In the genomic region with DNA sequence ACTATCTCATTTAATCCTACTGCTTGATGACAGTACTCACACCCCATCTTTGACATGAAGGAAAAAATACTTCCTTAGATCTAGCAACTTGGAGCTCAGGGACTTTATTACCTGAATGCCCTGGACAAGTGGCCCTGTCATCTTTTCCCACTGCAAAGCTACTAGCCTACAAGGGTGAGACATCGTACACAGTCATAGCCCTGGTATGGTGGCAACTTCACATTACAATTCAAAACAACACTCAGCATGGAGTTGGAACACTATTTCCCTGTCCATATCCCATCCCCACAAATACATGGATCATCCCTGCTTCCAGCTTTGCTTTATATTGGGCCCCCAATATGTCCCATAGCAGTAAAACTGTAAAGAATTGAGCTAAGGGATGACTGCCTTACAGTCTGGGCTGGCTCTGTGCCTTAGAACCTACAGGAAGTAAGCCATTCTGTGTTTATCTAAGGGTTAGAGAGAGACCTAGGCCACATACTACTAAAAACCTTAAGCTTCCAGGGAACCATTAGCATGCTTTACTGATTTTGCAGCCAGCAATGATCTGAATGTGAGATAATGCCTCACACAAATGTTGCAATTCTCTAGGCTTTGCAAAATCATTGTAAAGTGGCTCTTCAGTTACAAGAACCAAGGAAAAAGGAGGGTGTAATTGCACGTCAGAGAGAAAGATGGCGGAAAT, we compare ENCODE assay signal across 13 cellular contexts. TPM values are rescaled to one million over a fixed set of nuclear protein-coding genes. Genes with fewer than 3 reads are reported as not detected.
DNase-seq lines count a peak whose midpoint lies in the region; ATAC-seq and TF ChIP-seq lines count a peak whose summit lies in the region.
"Had no signal": no experiment of that assay in that cellular context is flagged by ENCODE, and none has a peak within 500 bp of the region (broad histone marks: within the 10 kb centered on the region; RNA-seq: fewer than 3 reads in every experiment).

No MANE protein-coding gene starts in this region.

- peak overlapping the region; percentile 22 for H3K4me3 ChIP-seq in CD4-positive, CD25-positive, alpha-beta regulatory T cell (ENCODE audit: low read depth, low read length)
- H3K4me3 ChIP-seq in HEK293 (ENCODE audit: low read depth, low read length) (no peak overlapping the region), astrocyte of the spinal cord (ENCODE audit: low read depth, low read length) (no peak overlapping the region), mesenchymal stem cell (ENCODE audit: insufficient read depth in 1 of 2, low read depth in 1 of 2, low read length in 2 of 2) (no peak overlapping the region)
- H3K4me3 ChIP-seq: psoas muscle had no signal

- H3K9me3 ChIP-seq in CD4-positive, CD25-positive, alpha-beta regulatory T cell (ENCODE audit: control insufficient read depth in 2 of 2, low read length in 2 of 2) = no peaks in the 10 kb centered on the region
- H3K9me3 ChIP-seq in HEK293 (ENCODE audit: control insufficient read depth, insufficient read depth, low read depth, low read length) = no peaks in the 10 kb centered on the region
- H3K9me3 ChIP-seq in mesenchymal stem cell (ENCODE audit: control insufficient read depth, low read length) = no peaks in the 10 kb centered on the region
- H3K9me3 ChIP-seq: psoas muscle had no signal

- H2BK120ac ChIP-seq in mesenchymal stem cell (ENCODE audit: low read depth, low read length) = no peak overlapping the region

- peaks cover 2% of the 10 kb centered on the region for H3K79me1 ChIP-seq in mesenchymal stem cell (replicated peaks; ENCODE audit: low read length, poor library complexity, severe bottlenecking)

- no peaks in the 10 kb centered on the region for H3K27me3 ChIP-seq in CD4-positive, CD25-positive, alpha-beta regulatory T cell (ENCODE audit: control insufficient read depth, insufficient read depth, low read length)
- H3K27me3 ChIP-seq in mesenchymal stem cell (ENCODE audit: control insufficient read depth in 1 of 2, insufficient read depth in 1 of 2, low read length in 2 of 2) = no peaks in the 10 kb centered on the region

- CTCF ChIA-PET in HEK293 (lab: Yijun Ruan, JAX) = interaction anchor here (0.7 to 2.6 kb wide), 4 partner anchors 34 to 300 kb away, joined by 3 to 19 read pairs (median 4); no protein-coding TSS in a partner anchor

- peak overlapping the region; percentile 81 to 96 (median 95) for H3K27ac Mint-ChIP-seq in CD4-positive, CD25-positive, alpha-beta regulatory T cell
- H3K27ac Mint-ChIP-seq: brain had no signal

- no peak overlapping the region for H2BK15ac ChIP-seq in mesenchymal stem cell (ENCODE audit: low read depth, poor library complexity, severe bottlenecking)

- in situ Hi-C loops in astrocyte of the spinal cord (cut with HindIII; ENCODE audit: low sequenced_read_pairs) = no loop called here

- peak overlapping the region in 1 of 2 experiments; percentile 71 for H3K4ac ChIP-seq in mesenchymal stem cell (ENCODE audit: low read depth in 1 of 2, low read length in 2 of 2)

- H3K36me3 Mint-ChIP-seq in CD4-positive, CD25-positive, alpha-beta regulatory T cell = peaks cover 48% of the 10 kb centered on the region

- peak overlapping the region; percentile 67 for H4K8ac ChIP-seq in mesenchymal stem cell (ENCODE audit: low read length)

- peak overlapping the region in 3 of 4 donors; percentile 12 to 47 (median 38) for H3K4me3 Mint-ChIP-seq in CD4-positive, CD25-positive, alpha-beta regulatory T cell
- H3K4me3 Mint-ChIP-seq: brain had no signal

- 66% methylated on average over 3 of the region's 3 CpGs for whole genome bisulfite sequencing in mesenchymal stem cell

- H3K14ac ChIP-seq in mesenchymal stem cell (ENCODE audit: low read length in 2 of 2) = peak overlapping the region in 1 of 2 experiments; percentile 31

- H2AK5ac ChIP-seq in mesenchymal stem cell (ENCODE audit: low read length, severe bottlenecking) = no peak overlapping the region

- H3K4me1 ChIP-seq in CD4-positive, CD25-positive, alpha-beta regulatory T cell (ENCODE audit: control insufficient read depth, insufficient read depth, low read length, poor library complexity, severe bottlenecking) = peaks cover 11% of the 10 kb centered on the region
- no peaks in the 10 kb centered on the region for H3K4me1 ChIP-seq in HEK293 (ENCODE audit: control insufficient read depth, insufficient read depth, low read length)
- peaks cover 3% of the 10 kb centered on the region for H3K4me1 ChIP-seq in mesenchymal stem cell (ENCODE audit: control insufficient read depth, insufficient read depth, low read depth, low read length)

- no peak overlapping the region for H3K23ac ChIP-seq in mesenchymal stem cell (ENCODE audit: low read length in 2 of 2)

- peak overlapping the region; percentile 54 to 93 for H3K18ac ChIP-seq in mesenchymal stem cell (ENCODE audit: low read depth in 1 of 2, low read length in 2 of 2)

- peaks cover 14 to 62% (median 43%) of the 10 kb centered on the region in 4 donors for H3K4me1 Mint-ChIP-seq in CD4-positive, CD25-positive, alpha-beta regulatory T cell
- H3K4me1 Mint-ChIP-seq: brain had no signal

- H3K36me3 ChIP-seq in CD4-positive, CD25-positive, alpha-beta regulatory T cell (ENCODE audit: control insufficient read depth, insufficient read depth, low read length) = peaks cover 43% of the 10 kb centered on the region
- peaks cover 4 to 12% of the 10 kb centered on the region in 2 experiments; a peak in 2 of 3 replicates for H3K36me3 ChIP-seq in HEK293 (ENCODE audit: control insufficient read depth in 2 of 2, insufficient read depth in 1 of 2, low read length in 2 of 2)
- H3K36me3 ChIP-seq in mesenchymal stem cell (ENCODE audit: control insufficient read depth in 1 of 2, insufficient read depth in 2 of 2, low read depth in 1 of 2, low read length in 2 of 2) = peaks cover 6 to 36% of the 10 kb centered on the region in 2 experiments

- peaks cover 4% of the 10 kb centered on the region for H3K27me3 Mint-ChIP-seq in CD4-positive, CD25-positive, alpha-beta regulatory T cell

- TF ChIP-seq CTCF in HEK293 (tag by site-specific recombination; IDR thresholded peaks at IDR 0.05) = no peak
- no peak for TF ChIP-seq CTCF in astrocyte of the spinal cord (IDR thresholded peaks at IDR 0.05; ENCODE audit: low read depth, low read length)

- no peak overlapping the region for H3K4me2 ChIP-seq in mesenchymal stem cell (ENCODE audit: low read length, poor library complexity, severe bottlenecking)

- no peak overlapping the region for H2BK12ac ChIP-seq in mesenchymal stem cell (ENCODE audit: low read length in 2 of 2)

- no peak overlapping the region for H4K91ac ChIP-seq in mesenchymal stem cell (ENCODE audit: low read length)

- DNase-seq in CD4-positive, CD25-positive, alpha-beta regulatory T cell = peak in 1 of 3 donors; percentile 42
- DNase-seq in astrocyte of the spinal cord (ENCODE audit: low read depth, low spot score) (peak; percentile 64), mesenchymal stem cell (peak; percentile 77), DMS153 (lab: John Stamatoyannopoulos, UW) (no peak), middle frontal gyrus (ENCODE audit: extremely low spot score, low spot score) (no peak), LoVo (ENCODE audit: low spot score) (no peak)
- DNase-seq in activated CD4-positive, CD25-positive, alpha-beta regulatory T cell treated with anti-CD3 and anti-CD28 coated beads, Interleukin-2, amount 50 U/mL, for 72 hours = no peak
- DNase-seq: activated CD8-positive, alpha-beta memory T cell treated with anti-CD3 and anti-CD28 coated beads, Interleukin-2, amount 50 U/mL, for 48 hours; NCI-H510A treated with DMSO at 0.1 percent for 48 hours; psoas muscle; stimulated activated CD4-positive, alpha-beta T cell treated with anti-CD3 and anti-CD28 coated beads, Interleukin-4, amount 100 ng/mL, for 24 hours had no signal

- peak overlapping the region; percentile 53 for H3K27ac ChIP-seq in CD4-positive, CD25-positive, alpha-beta regulatory T cell (ENCODE audit: insufficient read depth, low read length, poor library complexity, severe bottlenecking)
- H3K27ac ChIP-seq in HEK293 (ENCODE audit: extremely low read depth, low read depth, low read length) (no peak overlapping the region), mesenchymal stem cell (ENCODE audit: low read length, poor library complexity, severe bottlenecking) (no peak overlapping the region)
- H3K27ac ChIP-seq: psoas muscle had no signal

- H2BK5ac ChIP-seq in mesenchymal stem cell (ENCODE audit: low read depth, low read length, poor library complexity, severe bottlenecking) = no peak overlapping the region

- H3K9ac ChIP-seq in mesenchymal stem cell (ENCODE audit: low read length) = peak overlapping the region; percentile 1

- POLR2A ChIA-PET in HEK293 (lab: Yijun Ruan, JAX) = no interaction called here

- H2AFZ ChIP-seq in mesenchymal stem cell (ENCODE audit: low read depth, low read length) = no peak overlapping the region

- no peaks in the 10 kb centered on the region for H3K9me3 Mint-ChIP-seq in CD4-positive, CD25-positive, alpha-beta regulatory T cell

- peak; percentile 76 to 81 for ATAC-seq in CD4-positive, CD25-positive, alpha-beta regulatory T cell (ENCODE audit: low read depth in 2 of 2)
- ATAC-seq: psoas muscle had no signal

TF ChIP-seq in HEK293, 187 proteins besides CTCF, POLR2A, EP300 and RAD21 (continues in another document):
- TF ChIP-seq, protein P1, sequence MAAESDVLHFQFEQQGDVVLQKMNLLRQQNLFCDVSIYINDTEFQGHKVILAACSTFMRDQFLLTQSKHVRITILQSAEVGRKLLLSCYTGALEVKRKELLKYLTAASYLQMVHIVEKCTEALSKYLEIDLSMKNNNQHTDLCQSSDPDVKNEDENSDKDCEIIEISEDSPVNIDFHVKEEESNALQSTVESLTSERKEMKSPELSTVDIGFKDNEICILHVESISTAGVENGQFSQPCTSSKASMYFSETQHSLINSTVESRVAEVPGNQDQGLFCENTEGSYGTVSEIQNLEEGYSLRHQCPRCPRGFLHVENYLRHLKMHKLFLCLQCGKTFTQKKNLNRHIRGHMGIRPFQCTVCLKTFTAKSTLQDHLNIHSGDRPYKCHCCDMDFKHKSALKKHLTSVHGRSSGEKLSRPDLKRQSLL (tag by site-specific recombination; IDR thresholded peaks at IDR 0.05) = no peak
- TF ChIP-seq, protein P2, sequence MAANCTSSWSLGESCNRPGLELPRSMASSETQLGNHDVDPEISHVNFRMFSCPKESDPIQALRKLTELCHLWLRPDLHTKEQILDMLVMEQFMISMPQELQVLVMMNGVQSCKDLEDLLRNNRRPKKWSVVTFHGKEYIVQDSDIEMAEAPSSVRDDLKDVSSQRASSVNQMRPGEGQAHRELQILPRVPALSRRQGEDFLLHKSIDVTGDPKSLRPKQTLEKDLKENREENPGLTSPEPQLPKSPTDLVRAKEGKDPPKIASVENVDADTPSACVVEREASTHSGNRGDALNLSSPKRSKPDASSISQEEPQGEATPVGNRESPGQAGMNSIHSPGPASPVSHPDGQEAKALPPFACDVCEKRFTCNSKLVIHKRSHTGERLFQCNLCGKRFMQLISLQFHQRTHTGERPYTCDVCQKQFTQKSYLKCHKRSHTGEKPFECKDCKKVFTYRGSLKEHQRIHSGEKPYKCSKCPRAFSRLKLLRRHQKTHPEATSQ (tag by site-specific recombination; IDR thresholded peaks at IDR 0.05) = no peak
- TF ChIP-seq ZNF664 (tag by site-specific recombination; IDR thresholded peaks at IDR 0.05) = peak; percentile 61; the same call in 1 of the 2 replicates
- no peak for TF ChIP-seq ZNF521 (tag by site-specific recombination; IDR thresholded peaks at IDR 0.05)

RNA-seq across cellular contexts. Expression of a gene that starts 55.9 kb away (rescaled TPM):
- 109 TPM for total RNA-seq in CD4-positive, CD25-positive, alpha-beta regulatory T cell
- polyA plus RNA-seq in CD4-positive, CD25-positive, alpha-beta regulatory T cell = 10 to 100 TPM; 22.8 to 37.5 (median 26.8) TPM
- 6.4 TPM for polyA plus RNA-seq in mesenchymal stem cell (2013, experiment 1 of 2)
- 6.7 TPM for polyA plus RNA-seq in mesenchymal stem cell (2013, experiment 2 of 2)

Comparison
In these comparisons a context has a peak if more than half of its experiments do, and no peak if none do; other contexts are left out.
1. DNase-seq: peak in astrocyte of the spinal cord (single experiment) and mesenchymal stem cell (single experiment); none in DMS153 (single experiment), activated CD4-positive, CD25-positive, alpha-beta regulatory T cell treated with anti-CD3 and anti-CD28 coated beads, Interleukin-2, amount 50 U/mL, for 72 hours (single experiment), middle frontal gyrus (single experiment) and LoVo (single experiment).